Comparison of ENCODE assay signal across 9 cellular contexts in the genomic region with DNA sequence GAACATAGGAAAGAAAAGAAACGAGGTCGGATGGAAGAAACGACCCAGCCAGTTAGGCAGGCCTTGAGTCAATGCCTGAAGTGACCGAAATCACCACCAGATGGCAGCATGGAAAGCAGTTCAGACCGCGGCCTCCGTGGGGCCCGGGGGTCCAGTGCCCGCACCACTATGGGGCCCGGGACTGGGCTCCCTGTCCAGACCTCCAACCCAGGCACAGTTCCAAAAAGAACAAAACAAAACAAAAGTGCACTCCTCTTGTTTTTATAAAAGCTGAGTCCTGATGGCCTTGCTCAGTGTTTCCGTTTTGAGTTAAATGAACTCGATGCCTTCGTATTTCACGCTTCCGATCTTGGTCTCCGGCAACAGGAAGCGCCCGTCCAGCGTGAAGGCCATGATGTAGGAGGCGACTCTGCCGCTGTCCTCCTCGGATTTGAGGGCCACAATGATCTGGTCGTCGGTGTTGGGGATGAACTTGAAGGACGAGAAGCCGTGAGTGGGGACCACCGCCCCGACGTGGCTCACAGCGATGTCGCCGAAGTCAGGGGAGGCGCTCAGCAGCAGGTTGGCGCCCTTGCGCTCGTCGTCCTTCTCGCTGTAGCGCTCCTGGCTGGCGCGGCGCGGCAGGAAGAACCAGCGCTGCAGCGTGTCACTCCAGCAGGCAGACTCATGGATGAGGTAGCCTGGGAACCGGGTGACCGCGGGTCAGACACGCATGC. TPM values are rescaled to one million over a fixed set of nuclear protein-coding genes. Genes with fewer than 3 reads are reported as not detected.
DNase-seq lines count a peak whose midpoint lies in the region; ATAC-seq and TF ChIP-seq lines count a peak whose summit lies in the region.
"Had no signal": no experiment of that assay in that cellular context is flagged by ENCODE, and none has a peak within 500 bp of the region (broad histone marks: within the 10 kb centered on the region; RNA-seq: fewer than 3 reads in every experiment).

No MANE protein-coding gene starts in this region.

- H3K36me3 ChIP-seq in heart left ventricle, result peaks cover 0 to 82% (median 68%) of the 10 kb centered on the region in 9 donors

- peaks cover 10 to 19% of the 10 kb centered on the region in 2 donors for H3K36me3 Mint-ChIP-seq in activated naive CD4-positive, alpha-beta T cell treated with anti-CD3 and anti-CD28 coated beads, Interleukin-2, amount 50 U/mL, for 72 hours

- ATAC-seq in activated naive CD4-positive, alpha-beta T cell treated with anti-CD3 and anti-CD28 coated beads, Interleukin-2, amount 50 U/mL, for 72 hours, result peak; percentile 59 to 61
- ATAC-seq in heart left ventricle (peak in 3 of 4 donors; percentile 30 to 43 (median 31)), GM19463 (IDR thresholded peaks at IDR 0.05; ENCODE audit: unreplicated experiment) (no peak), GM18519 (IDR thresholded peaks at IDR 0.05; ENCODE audit: low FRiP score, unreplicated experiment) (no peak)

- DNase-seq in NCI-H1417 (lab: John Stamatoyannopoulos, UW) (peak; percentile 22 to 42 (median 23)), NCI-H1417 treated with DMSO at 0.1 percent for 48 hours (lab: John Stamatoyannopoulos, UW) (no peak), RKO (ENCODE audit: low spot score) (peak; percentile 34), heart left ventricle (peak in 2 of 5 donors; percentile 63 to 66), retinal pigment epithelial cell (ENCODE audit: low read depth) (no peak)
- DNase-seq in activated naive CD4-positive, alpha-beta T cell treated with anti-CD3 and anti-CD28 coated beads, Interleukin-2, amount 50 U/mL, for 72 hours (ENCODE audit: low spot score in 2 of 2), result peak; percentile 49 to 68

- H3K4me1 ChIP-seq in heart left ventricle, result peaks cover 0 to 29% (median 14%) of the 10 kb centered on the region in 12 donors

- no peaks in the 10 kb centered on the region for H3K9me3 Mint-ChIP-seq in activated naive CD4-positive, alpha-beta T cell treated with anti-CD3 and anti-CD28 coated beads, Interleukin-2, amount 50 U/mL, for 72 hours

- 69 to 76% (median 74%) methylated on average over 29 to 49 of the region's 49 CpGs for WGBS in heart left ventricle, 4 donors

- peak overlapping the region; percentile 36 to 76 for H3K27ac Mint-ChIP-seq in activated naive CD4-positive, alpha-beta T cell treated with anti-CD3 and anti-CD28 coated beads, Interleukin-2, amount 50 U/mL, for 72 hours

- H3K9me3 ChIP-seq in heart left ventricle, result no peaks in the 10 kb centered on the region
- H3K9me3 ChIP-seq: BLaER1 had no signal

- no peak overlapping the region for H3K27ac ChIP-seq in heart left ventricle
- H3K27ac ChIP-seq: BLaER1 had no signal

- no peak for TF ChIP-seq POLR2A in heart left ventricle (IDR thresholded peaks at IDR 0.05)

- intact Hi-C loops in heart left ventricle (cut with DNase I), result loop anchor here in 1 of 10 donors (5.0 kb wide), 1 partner anchor 49 kb away; no protein-coding TSS in a partner anchor

- no peaks in the 10 kb centered on the region for H3K27me3 ChIP-seq in heart left ventricle
- H3K27me3 ChIP-seq: BLaER1 had no signal

- peak; percentile 61 to 86 (median 74) for TF ChIP-seq CTCF in heart left ventricle (IDR thresholded peaks at IDR 0.05)
- peak; percentile 82 for TF ChIP-seq CTCF in retinal pigment epithelial cell (conservative IDR thresholded peaks at IDR 0.05; ENCODE audit: low read depth, low read length)

- H3K4me3 ChIP-seq in heart left ventricle, result no peak overlapping the region
- no peak overlapping the region for H3K4me3 ChIP-seq in retinal pigment epithelial cell (ENCODE audit: low read length)
- H3K4me3 ChIP-seq: BLaER1 had no signal

RNA-seq across cellular contexts. Expression of gene LGALS3BP, which starts 13.7 kb away (rescaled TPM):
- total RNA-seq in activated naive CD4-positive, alpha-beta T cell treated with anti-CD3 and anti-CD28 coated beads, Interleukin-2, amount 50 U/mL, for 72 hours, result 10 to 100 TPM; 71.3 to 95.6 TPM
- total RNA-seq in heart left ventricle, result 1,000 to 10,000 TPM in 1 of 9 donors, 100 to 1,000 TPM in 8; 250 to 1,343 (median 688) TPM
- polyA plus RNA-seq in heart left ventricle, result 100 to 1,000 TPM; 178 to 363 TPM

RNA-seq across cellular contexts. Expression of gene CANT1, which starts 16.2 kb away (rescaled TPM):
- 10 to 100 TPM; 54.7 to 57.0 TPM for total RNA-seq in activated naive CD4-positive, alpha-beta T cell treated with anti-CD3 and anti-CD28 coated beads, Interleukin-2, amount 50 U/mL, for 72 hours
- total RNA-seq in heart left ventricle, result 10 to 100 TPM; 20.4 to 43.7 (median 24.1) TPM
- polyA plus RNA-seq in heart left ventricle, result 10 to 100 TPM in 1 of 2 donors, 1 to 10 TPM in 1; 5.1 to 46.2 TPM

RNA-seq across cellular contexts. Expression of gene C1QTNF1, which starts 30.6 kb away (rescaled TPM):
- total RNA-seq in activated naive CD4-positive, alpha-beta T cell treated with anti-CD3 and anti-CD28 coated beads, Interleukin-2, amount 50 U/mL, for 72 hours, result not detected
- total RNA-seq in heart left ventricle, result 100 to 1,000 TPM in 4 of 9 donors, 10 to 100 TPM in 5; 37.0 to 406 (median 66.2) TPM
- polyA plus RNA-seq in heart left ventricle, result 100 to 1,000 TPM in 1 of 2 donors, 10 to 100 TPM in 1; 85.5 to 189 TPM

Comparison
In these comparisons a context has a peak if more than half of its experiments do, and no peak if none do; other contexts are left out.
1. DNase-seq: peak in NCI-H1417 (3 of 3), RKO (single experiment) and activated naive CD4-positive, alpha-beta T cell treated with anti-CD3 and anti-CD28 coated beads, Interleukin-2, amount 50 U/mL, for 72 hours (2 of 2); none in NCI-H1417 treated with DMSO at 0.1 percent for 48 hours (single experiment) and retinal pigment epithelial cell (single experiment).
2. ATAC-seq: peak in activated naive CD4-positive, alpha-beta T cell treated with anti-CD3 and anti-CD28 coated beads, Interleukin-2, amount 50 U/mL, for 72 hours (2 of 2) and heart left ventricle (3 of 4); none in GM19463 (single experiment) and GM18519 (single experiment).
3. RNA of gene C1QTNF1, which starts 30.6 kb away (total RNA-seq): 37.0 to 406 TPM in heart left ventricle; not detected in activated naive CD4-positive, alpha-beta T cell treated with anti-CD3 and anti-CD28 coated beads, Interleukin-2, amount 50 U/mL, for 72 hours; every median in the first group is over 10 times any median in the second.